ENCODE assay signal across 20 cellular contexts in the genomic region with DNA sequence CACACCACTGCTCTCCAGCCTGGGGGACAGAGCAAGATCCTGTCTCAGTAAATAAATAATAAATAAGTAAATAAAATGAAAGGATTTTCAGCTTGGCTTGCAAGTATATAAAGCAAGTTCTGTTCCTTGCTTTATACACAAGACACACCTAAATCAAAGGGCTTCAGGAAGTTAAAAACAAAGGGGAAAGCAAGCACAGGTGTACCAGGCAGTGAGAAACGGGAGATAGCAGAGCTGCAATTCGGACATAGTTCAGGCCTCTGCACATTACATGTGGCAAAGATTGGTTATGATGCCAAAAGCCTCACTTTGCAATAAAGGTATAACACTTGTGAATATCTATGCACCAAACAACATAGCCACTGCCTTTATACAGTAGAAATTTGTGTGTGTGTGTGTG. TPM values are rescaled to one million over a fixed set of nuclear protein-coding genes. Genes with fewer than 3 reads are reported as not detected.
DNase-seq lines count a peak whose midpoint lies in the region; ATAC-seq, FAIRE-seq and TF ChIP-seq lines count a peak whose summit lies in the region.
"Had no signal": no experiment of that assay in that cellular context is flagged by ENCODE, and none has a peak within 500 bp of the region (broad histone marks: within the 10 kb centered on the region; RNA-seq: fewer than 3 reads in every experiment).

No MANE protein-coding gene starts in this region.

- peaks cover 5% of the 10 kb centered on the region for H4K20me1 ChIP-seq in osteoblast (ENCODE audit: insufficient read depth, low read length)

- CTCF ChIA-PET in activated CD4-positive, alpha-beta T cell treated with anti-CD3 and anti-CD28 coated beads, Interleukin-2, amount 10 ng/mL, durations not matched to agents 7 days and 5 days (lab: Charles Lee), result interaction anchor here (0.6 to 1.2 kb wide), 3 partner anchors 10 to 1866 kb away, joined by 3 to 4 read pairs (median 3); no protein-coding TSS in a partner anchor

- no peaks in the 10 kb centered on the region for H3K9me3 ChIP-seq in osteoblast (ENCODE audit: low read depth, low read length)
- H3K9me3 ChIP-seq: Caco-2 had no signal

- H3K36me3 ChIP-seq in osteoblast (ENCODE audit: insufficient read depth, low read length), result peaks cover 22% of the 10 kb centered on the region

- FAIRE-seq in GM12891 (lab: Jason Lieb, UNC), result peak; percentile 9
- FAIRE-seq: K562 had no signal

- no peak overlapping the region for H2AFZ ChIP-seq in osteoblast (ENCODE audit: low read length)

- no peak for DNase-seq in activated CD4-positive, alpha-beta T cell treated with anti-CD3 and anti-CD28 coated beads, Interleukin-2, amount 10 ng/mL, durations not matched to agents 7 days and 5 days
- DNase-seq in activated CD4-positive, alpha-beta T cell treated with anti-CD3 and anti-CD28 coated beads, Interleukin-2, amount 10 ng/mL, durations not matched to agents 24 days and 14 days, result no peak
- DNase-seq in GM12891 (ENCODE audit: insufficient read length, low spot score) (no peak), endothelial cell (ENCODE audit: low spot score) (no peak), osteoblast (ENCODE audit: insufficient read length, low spot score, missing footprints) (peak; percentile 11), type B pancreatic cell (ENCODE audit: extremely low spot score, unreplicated experiment) (no peak)
- no peak for DNase-seq in stimulated activated naive CD4-positive, alpha-beta T cell (lab: John Stamatoyannopoulos, UW)
- no peak for DNase-seq in stimulated activated naive B cell treated with anti-CD40 and anti-IgM and Interleukin-4, amounts not matched to agents 10 μg/mL and 1 μg/mL and 100 μg/mL, for 72 hours
- DNase-seq: Caco-2; GOT3; MV-4-11; NCI-H1417 treated with DMSO at 0.1 percent for 48 hours; NCI-H1930; NCI-H2171; NCI-H446; NK-92 treated with Interleukin-12 subunit alpha and Interleukin-12 subunit beta, amount 100 ng/mL, for 24 hours; OCI-M1; SHP77 treated with DMSO at 0.1 percent for 48 hours had no signal

- intact Hi-C loops in activated CD4-positive, alpha-beta T cell treated with anti-CD3 and anti-CD28 coated beads, Interleukin-2, amount 10 ng/mL, durations not matched to agents 24 days and 14 days (cut with micrococcal nuclease), result no loop called here

- no peak overlapping the region for H3K27ac ChIP-seq in osteoblast (ENCODE audit: low read depth, low read length)

- peaks cover 60% of the 10 kb centered on the region for H3K4me1 Mint-ChIP-seq in activated CD4-positive, alpha-beta T cell treated with anti-CD3 and anti-CD28 coated beads, Interleukin-2, amount 10 ng/mL, durations not matched to agents 7 days and 5 days
- peaks cover 40% of the 10 kb centered on the region for H3K4me1 Mint-ChIP-seq in activated CD4-positive, alpha-beta T cell treated with anti-CD3 and anti-CD28 coated beads, Interleukin-2, amount 10 ng/mL, durations not matched to agents 24 days and 14 days
- H3K4me1 Mint-ChIP-seq in endothelial cell (ENCODE audit: unreplicated experiment) (no peaks in the 10 kb centered on the region), type B pancreatic cell (ENCODE audit: unreplicated experiment) (peaks cover 11% of the 10 kb centered on the region)
- H3K4me1 Mint-ChIP-seq in stimulated activated naive B cell treated with anti-CD40 and anti-IgM and Interleukin-4, amounts not matched to agents 10 μg/mL and 1 μg/mL and 100 μg/mL, for 72 hours, result peaks cover 30 to 55% of the 10 kb centered on the region in 2 donors

- ATAC-seq in stimulated activated naive B cell treated with anti-CD40 and anti-IgM and Interleukin-4, amounts not matched to agents 10 μg/mL and 1 μg/mL and 100 μg/mL, for 72 hours (replicated peaks), result no peak
- ATAC-seq: K562 had no signal

- no peaks in the 10 kb centered on the region for H3K27me3 ChIP-seq in osteoblast (ENCODE audit: insufficient read depth, low read length)
- H3K27me3 ChIP-seq: BLaER1 treated with 17β-estradiol and CSF1 and Interleukin-3, amounts not matched to agents 10 nM and 100 nM had no signal

- POLR2A ChIA-PET in activated CD4-positive, alpha-beta T cell treated with anti-CD3 and anti-CD28 coated beads, Interleukin-2, amount 10 ng/mL, durations not matched to agents 7 days and 5 days (lab: Charles Lee), result no interaction called here

- peaks cover 28% of the 10 kb centered on the region for H3K4me1 ChIP-seq in osteoblast (ENCODE audit: insufficient read depth, low read length)

- no peak overlapping the region for H3K4me3 Mint-ChIP-seq in activated CD4-positive, alpha-beta T cell treated with anti-CD3 and anti-CD28 coated beads, Interleukin-2, amount 10 ng/mL, durations not matched to agents 7 days and 5 days
- no peak overlapping the region for H3K4me3 Mint-ChIP-seq in activated CD4-positive, alpha-beta T cell treated with anti-CD3 and anti-CD28 coated beads, Interleukin-2, amount 10 ng/mL, durations not matched to agents 24 days and 14 days
- H3K4me3 Mint-ChIP-seq in endothelial cell (ENCODE audit: unreplicated experiment) (peak overlapping the region; percentile 5), type B pancreatic cell (no peak overlapping the region)
- H3K4me3 Mint-ChIP-seq in stimulated activated naive B cell treated with anti-CD40 and anti-IgM and Interleukin-4, amounts not matched to agents 10 μg/mL and 1 μg/mL and 100 μg/mL, for 72 hours, result no peak overlapping the region

- no peak overlapping the region for H3K4me3 ChIP-seq in osteoblast (ENCODE audit: insufficient read depth, low read length)
- H3K4me3 ChIP-seq: BLaER1 treated with 17β-estradiol and CSF1 and Interleukin-3, amounts not matched to agents 10 nM and 100 nM; K562 had no signal

- TF ChIP-seq POLR2A in GM12891 (IDR thresholded peaks at IDR 0.05; ENCODE audit: low read depth, low read length), result no peak

- no peaks in the 10 kb centered on the region for H3K9me3 Mint-ChIP-seq in activated CD4-positive, alpha-beta T cell treated with anti-CD3 and anti-CD28 coated beads, Interleukin-2, amount 10 ng/mL, durations not matched to agents 7 days and 5 days
- no peaks in the 10 kb centered on the region for H3K9me3 Mint-ChIP-seq in activated CD4-positive, alpha-beta T cell treated with anti-CD3 and anti-CD28 coated beads, Interleukin-2, amount 10 ng/mL, durations not matched to agents 24 days and 14 days
- no peaks in the 10 kb centered on the region for H3K9me3 Mint-ChIP-seq in endothelial cell (ENCODE audit: unreplicated experiment)
- no peaks in the 10 kb centered on the region for H3K9me3 Mint-ChIP-seq in stimulated activated naive B cell treated with anti-CD40 and anti-IgM and Interleukin-4, amounts not matched to agents 10 μg/mL and 1 μg/mL and 100 μg/mL, for 72 hours
- no peaks in the 10 kb centered on the region for H3K9me3 Mint-ChIP-seq in type B pancreatic cell

- no peak for TF ChIP-seq CTCF in endothelial cell (IDR thresholded peaks at IDR 0.05; ENCODE audit: unreplicated experiment)
- no peak for TF ChIP-seq CTCF in osteoblast (IDR thresholded peaks at IDR 0.05; ENCODE audit: extremely low read depth, low read depth, low read length)
- no peak for TF ChIP-seq CTCF in type B pancreatic cell (conservative IDR thresholded peaks at IDR 0.05)

- H3K79me2 ChIP-seq in osteoblast (ENCODE audit: insufficient read depth, low read length), result peaks cover 77% of the 10 kb centered on the region

- peak overlapping the region; percentile 99 for H3K27ac Mint-ChIP-seq in activated CD4-positive, alpha-beta T cell treated with anti-CD3 and anti-CD28 coated beads, Interleukin-2, amount 10 ng/mL, durations not matched to agents 7 days and 5 days
- H3K27ac Mint-ChIP-seq in activated CD4-positive, alpha-beta T cell treated with anti-CD3 and anti-CD28 coated beads, Interleukin-2, amount 10 ng/mL, durations not matched to agents 24 days and 14 days, result no peak overlapping the region
- H3K27ac Mint-ChIP-seq in endothelial cell (ENCODE audit: unreplicated experiment), result no peak overlapping the region
- no peak overlapping the region for H3K27ac Mint-ChIP-seq in stimulated activated naive B cell treated with anti-CD40 and anti-IgM and Interleukin-4, amounts not matched to agents 10 μg/mL and 1 μg/mL and 100 μg/mL, for 72 hours
- no peak overlapping the region for H3K27ac Mint-ChIP-seq in type B pancreatic cell

- no peaks in the 10 kb centered on the region for H3K27me3 Mint-ChIP-seq in activated CD4-positive, alpha-beta T cell treated with anti-CD3 and anti-CD28 coated beads, Interleukin-2, amount 10 ng/mL, durations not matched to agents 7 days and 5 days
- no peaks in the 10 kb centered on the region for H3K27me3 Mint-ChIP-seq in activated CD4-positive, alpha-beta T cell treated with anti-CD3 and anti-CD28 coated beads, Interleukin-2, amount 10 ng/mL, durations not matched to agents 24 days and 14 days
- no peaks in the 10 kb centered on the region for H3K27me3 Mint-ChIP-seq in endothelial cell (ENCODE audit: unreplicated experiment)
- H3K27me3 Mint-ChIP-seq in stimulated activated naive B cell treated with anti-CD40 and anti-IgM and Interleukin-4, amounts not matched to agents 10 μg/mL and 1 μg/mL and 100 μg/mL, for 72 hours, result no peaks in the 10 kb centered on the region
- H3K27me3 Mint-ChIP-seq in type B pancreatic cell, result no peaks in the 10 kb centered on the region

- H3K4me2 ChIP-seq in osteoblast (ENCODE audit: insufficient read depth, low read length), result no peak overlapping the region

- peaks cover 30% of the 10 kb centered on the region for H3K36me3 Mint-ChIP-seq in activated CD4-positive, alpha-beta T cell treated with anti-CD3 and anti-CD28 coated beads, Interleukin-2, amount 10 ng/mL, durations not matched to agents 7 days and 5 days (ENCODE audit: low read depth)
- H3K36me3 Mint-ChIP-seq in activated CD4-positive, alpha-beta T cell treated with anti-CD3 and anti-CD28 coated beads, Interleukin-2, amount 10 ng/mL, durations not matched to agents 24 days and 14 days (ENCODE audit: low read depth), result peaks cover 28% of the 10 kb centered on the region
- peaks cover 6% of the 10 kb centered on the region for H3K36me3 Mint-ChIP-seq in endothelial cell (ENCODE audit: low read depth, unreplicated experiment)
- H3K36me3 Mint-ChIP-seq in stimulated activated naive B cell treated with anti-CD40 and anti-IgM and Interleukin-4, amounts not matched to agents 10 μg/mL and 1 μg/mL and 100 μg/mL, for 72 hours, result peaks cover 30 to 61% of the 10 kb centered on the region in 2 donors
- peaks cover 4% of the 10 kb centered on the region for H3K36me3 Mint-ChIP-seq in type B pancreatic cell

RNA-seq across cellular contexts. Expression of gene MYO9B, which starts 47.5 kb away (rescaled TPM):
- 100 to 1,000 TPM; 217 to 218 TPM for total RNA-seq in activated CD4-positive, alpha-beta T cell treated with anti-CD3 and anti-CD28 coated beads, Interleukin-2, amount 10 ng/mL, durations not matched to agents 7 days and 5 days
- 120 TPM in 2 replicates for total RNA-seq in activated CD4-positive, alpha-beta T cell treated with anti-CD3 and anti-CD28 coated beads, Interleukin-2, amount 10 ng/mL, durations not matched to agents 24 days and 14 days
- polyA plus RNA-seq in GM12891 (2012; ENCODE audit: low read depth, missing spikeins), result 134 TPM
- total RNA-seq in endothelial cell (ENCODE audit: unreplicated experiment) (62.4 TPM), osteoblast (86.9 and 96.6 TPM in 2 replicates), type B pancreatic cell (ENCODE audit: low replicate concordance) (71.7 and 83.8 TPM in 2 replicates)

RNA-seq across cellular contexts. Expression of gene HAUS8, which starts 47.8 kb away (rescaled TPM):
- 10 to 100 TPM; 46.3 to 47.4 TPM for total RNA-seq in activated CD4-positive, alpha-beta T cell treated with anti-CD3 and anti-CD28 coated beads, Interleukin-2, amount 10 ng/mL, durations not matched to agents 7 days and 5 days
- total RNA-seq in activated CD4-positive, alpha-beta T cell treated with anti-CD3 and anti-CD28 coated beads, Interleukin-2, amount 10 ng/mL, durations not matched to agents 24 days and 14 days, result 32.5 and 35.0 TPM in 2 replicates
- polyA plus RNA-seq in GM12891 (2012; ENCODE audit: low read depth, missing spikeins), result 23.1 TPM
- 6.9 TPM for total RNA-seq in endothelial cell (ENCODE audit: unreplicated experiment)
- total RNA-seq in osteoblast, result 1.8 and 2.1 TPM in 2 replicates
- 10.7 and 18.8 TPM in 2 replicates for total RNA-seq in type B pancreatic cell (ENCODE audit: low replicate concordance)
